24 cellular contexts compared by ENCODE assay signal in the genomic region with DNA sequence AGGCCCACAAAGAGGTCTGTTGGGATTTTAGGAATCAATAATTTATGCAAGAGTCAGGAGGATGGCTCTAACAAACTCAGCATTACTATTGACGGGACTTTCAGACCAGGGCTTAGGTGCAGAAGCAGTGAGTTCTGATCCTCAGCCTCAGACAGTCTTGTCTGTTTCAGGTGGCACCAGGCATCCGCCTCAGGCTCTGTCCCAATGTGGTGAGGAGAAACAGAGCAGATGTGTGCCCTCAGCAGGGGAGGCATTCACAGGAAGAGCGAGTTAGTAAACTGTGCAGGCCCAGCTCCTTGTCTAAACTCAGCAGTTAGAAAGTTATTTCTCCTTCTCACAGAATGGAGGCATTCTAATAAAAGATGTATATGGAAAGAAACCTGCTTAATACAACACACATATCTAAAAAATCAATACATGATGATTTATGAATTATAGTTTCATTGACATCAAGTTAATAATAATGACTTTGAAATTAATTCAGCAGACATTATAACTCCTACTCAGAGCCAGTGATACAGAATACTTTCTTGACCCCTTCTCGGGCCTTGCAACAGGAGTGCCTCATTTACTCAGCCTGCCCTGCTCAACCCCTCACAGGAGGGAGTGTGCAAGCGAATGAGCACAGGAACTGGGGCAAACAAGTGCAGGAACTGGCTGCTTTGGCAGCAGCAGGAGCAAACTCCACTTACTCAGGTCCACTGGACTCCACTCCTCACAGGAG.
"Had no signal": no experiment of that assay in that cellular context is flagged by ENCODE, and none has a peak within 500 bp of the region (broad histone marks: within the 10 kb centered on the region; RNA-seq: fewer than 3 reads in every experiment).

No MANE protein-coding gene starts in this region.

- H3K9me3 Mint-ChIP-seq: natural killer cell treated with Interleukin-12 subunit alpha and Interleukin-12 subunit beta and Interleukin-15 and Interleukin-18, amount 100 ng/mL, for 72 hours; neural crest cell had no signal

- H3K79me2 ChIP-seq: hepatocyte had no signal

- ATAC-seq: gastrocnemius medialis, heart left ventricle, left cardiac atrium, left lung, mucosa of descending colon, psoas muscle, right cardiac atrium had no signal

- H3K4me2 ChIP-seq: hepatocyte had no signal

- H3K4me1 ChIP-seq: gastrocnemius medialis, heart left ventricle, left lung, psoas muscle, sigmoid colon, spleen, tibial nerve, upper lobe of left lung had no signal

- H3K27ac ChIP-seq: gastrocnemius medialis, heart left ventricle, hepatocyte, left lung, psoas muscle, sigmoid colon, spleen, thoracic aorta, tibial nerve, upper lobe of left lung had no signal

- H3K4me1 Mint-ChIP-seq: mesothelial cell of epicardium, naive B cell had no signal

- H3K4me3 Mint-ChIP-seq: mesothelial cell of epicardium; naive B cell; natural killer cell treated with Interleukin-12 subunit alpha and Interleukin-12 subunit beta and Interleukin-15 and Interleukin-18, amount 100 ng/mL, for 72 hours; neural crest cell had no signal

- H3K27me3 ChIP-seq: gastrocnemius medialis, heart left ventricle, hepatocyte, left lung, sigmoid colon, spleen, tibial nerve, upper lobe of left lung had no signal

- DNase-seq: cerebellar nuclear complex; cortex of kidney; foreskin fibroblast; gastrocnemius medialis; left cardiac atrium; left lung; mesenchymal stem cell; mucosa of descending colon; naive B cell; nucleus accumbens; psoas muscle; right cardiac atrium; sigmoid colon; spleen; stimulated activated CD4-positive, alpha-beta T cell treated with anti-CD3 and anti-CD28 coated beads, Interleukin-4, amount 100 ng/mL, for 4 hours; stimulated activated naive CD4-positive, alpha-beta T cell had no signal

- H3K36me3 ChIP-seq: gastrocnemius medialis, heart left ventricle, left lung, sigmoid colon, spleen, thoracic aorta, tibial nerve, upper lobe of left lung had no signal

- H2AFZ ChIP-seq: hepatocyte had no signal

- H3K9me3 ChIP-seq: gastrocnemius medialis, mucosa of descending colon, psoas muscle, sigmoid colon, thoracic aorta, upper lobe of left lung had no signal

- H3K27ac Mint-ChIP-seq: mesothelial cell of epicardium; naive B cell; natural killer cell treated with Interleukin-12 subunit alpha and Interleukin-12 subunit beta and Interleukin-15 and Interleukin-18, amount 100 ng/mL, for 72 hours had no signal

- H3K4me3 ChIP-seq: gastrocnemius medialis, heart left ventricle, hepatocyte, left lung, mucosa of descending colon, psoas muscle, sigmoid colon, spleen, thoracic aorta, tibial nerve, upper lobe of left lung had no signal

- H3K36me3 Mint-ChIP-seq: mesothelial cell of epicardium; naive B cell; natural killer cell treated with Interleukin-12 subunit alpha and Interleukin-12 subunit beta and Interleukin-15 and Interleukin-18, amount 100 ng/mL, for 72 hours had no signal

- H3K27me3 Mint-ChIP-seq: naive B cell; natural killer cell treated with Interleukin-12 subunit alpha and Interleukin-12 subunit beta and Interleukin-15 and Interleukin-18, amount 100 ng/mL, for 72 hours had no signal
